Comparison of ENCODE assay signal across 12 cellular contexts in the genomic region with DNA sequence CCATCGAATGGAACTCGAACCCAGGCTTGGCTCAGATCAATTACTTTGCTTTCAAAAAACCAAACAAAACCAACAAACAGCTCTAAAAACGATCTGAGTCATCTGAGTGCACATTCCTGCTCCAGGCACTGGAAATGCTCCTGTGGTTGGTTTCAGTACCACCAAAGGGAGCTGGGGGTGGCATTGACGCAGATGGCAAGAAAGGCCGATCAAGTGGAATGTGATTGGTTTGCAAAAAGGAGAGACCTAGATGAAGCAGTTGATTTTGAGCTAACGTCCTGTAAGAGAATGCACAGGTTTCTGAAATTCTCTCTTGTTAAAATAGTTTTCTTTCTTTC. TPM values are rescaled to one million over a fixed set of nuclear protein-coding genes. Genes with fewer than 3 reads are reported as not detected.
DNase-seq lines count a peak whose midpoint lies in the region; ATAC-seq, FAIRE-seq and TF ChIP-seq lines count a peak whose summit lies in the region.
"Had no signal": no experiment of that assay in that cellular context is flagged by ENCODE, and none has a peak within 500 bp of the region (broad histone marks: within the 10 kb centered on the region; RNA-seq: fewer than 3 reads in every experiment).

No MANE protein-coding gene starts in this region.

- no peak for TF ChIP-seq CTCF in CD8-positive, alpha-beta T cell (IDR thresholded peaks at IDR 0.05)
- no peak for TF ChIP-seq CTCF in astrocyte (IDR thresholded peaks at IDR 0.05; ENCODE audit: insufficient read depth, low read depth, low read length)

- H3K9me3 Mint-ChIP-seq in CD8-positive, alpha-beta T cell = no peaks in the 10 kb centered on the region
- no peaks in the 10 kb centered on the region for H3K9me3 Mint-ChIP-seq in astrocyte (ENCODE audit: unreplicated experiment)
- no peaks in the 10 kb centered on the region for H3K9me3 Mint-ChIP-seq in naive thymus-derived CD8-positive, alpha-beta T cell
- H3K9me3 Mint-ChIP-seq: endodermal cell had no signal

- H3K4me3 ChIP-seq in CD8-positive, alpha-beta T cell (ENCODE audit: low read depth, low read length) = peak overlapping the region; percentile 63
- H3K4me3 ChIP-seq in HUES48 (ENCODE audit: low read depth, low read length) = peak overlapping the region; percentile 68
- H3K4me3 ChIP-seq in astrocyte (ENCODE audit: insufficient read depth, low read depth, low read length) = peak overlapping the region; percentile 9
- H3K4me3 ChIP-seq in HAP-1 = no peak overlapping the region
- H3K4me3 ChIP-seq: psoas muscle, SJCRH30 had no signal

- peaks cover 20% of the 10 kb centered on the region for H4K20me1 ChIP-seq in astrocyte (ENCODE audit: insufficient read depth, low read length)

- H3K4me1 Mint-ChIP-seq in CD8-positive, alpha-beta T cell (ENCODE audit: low read depth) = peaks cover 70% of the 10 kb centered on the region
- peaks cover 11% of the 10 kb centered on the region for H3K4me1 Mint-ChIP-seq in astrocyte (ENCODE audit: low read depth, unreplicated experiment)
- H3K4me1 Mint-ChIP-seq in naive thymus-derived CD8-positive, alpha-beta T cell = peaks cover 33 to 80% (median 76%) of the 10 kb centered on the region in 4 donors

- no peak for FAIRE-seq in astrocyte (lab: Jason Lieb, UNC)

- H3K27ac ChIP-seq in CD8-positive, alpha-beta T cell (ENCODE audit: low read depth, low read length) = peak overlapping the region; percentile 42
- H3K27ac ChIP-seq in HUES48 (ENCODE audit: low read depth, low read length) (no peak overlapping the region), astrocyte (ENCODE audit: low read depth, low read length) (peak overlapping the region; percentile 20)
- H3K27ac ChIP-seq: psoas muscle, SJCRH30 had no signal

- no peaks in the 10 kb centered on the region for H3K27me3 ChIP-seq in CD8-positive, alpha-beta T cell (ENCODE audit: insufficient read depth, low read length)
- H3K27me3 ChIP-seq in HUES48 (ENCODE audit: control insufficient read depth, insufficient read depth, low read length) (peaks cover 25% of the 10 kb centered on the region), astrocyte (ENCODE audit: insufficient read depth, low read length) (no peaks in the 10 kb centered on the region), HAP-1 (ENCODE audit: low read depth) (no peaks in the 10 kb centered on the region)
- H3K27me3 ChIP-seq: SJCRH30 had no signal

- peak overlapping the region; percentile 89 for H3K4me3 Mint-ChIP-seq in CD8-positive, alpha-beta T cell
- H3K4me3 Mint-ChIP-seq in astrocyte (ENCODE audit: unreplicated experiment) = peak overlapping the region; percentile 89
- peak overlapping the region; percentile 91 to 97 (median 94) for H3K4me3 Mint-ChIP-seq in naive thymus-derived CD8-positive, alpha-beta T cell

- CTCF ChIA-PET in CD8-positive, alpha-beta T cell (lab: Charles Lee) = interaction anchor here (0.6 to 2.8 kb wide), 16 partner anchors 9 to 184 kb away, joined by 3 to 17 read pairs (median 4); partner anchors contain the start of gene PIK3CD

- peaks cover 70% of the 10 kb centered on the region for H3K4me1 ChIP-seq in CD8-positive, alpha-beta T cell (ENCODE audit: insufficient read depth, low read length)
- H3K4me1 ChIP-seq in HUES48 (ENCODE audit: control insufficient read depth, insufficient read depth, low read length) = peaks cover 25% of the 10 kb centered on the region
- peaks cover 47% of the 10 kb centered on the region for H3K4me1 ChIP-seq in astrocyte (ENCODE audit: insufficient read depth, low read length)
- H3K4me1 ChIP-seq in HAP-1 = peaks cover 13% of the 10 kb centered on the region

- no peaks in the 10 kb centered on the region for H3K9me3 ChIP-seq in CD8-positive, alpha-beta T cell (ENCODE audit: low read length)
- H3K9me3 ChIP-seq in HUES48 (ENCODE audit: control insufficient read depth, insufficient read depth, low read length) (no peaks in the 10 kb centered on the region), astrocyte (ENCODE audit: insufficient read depth, low read depth, low read length) (no peaks in the 10 kb centered on the region), HAP-1 (no peaks in the 10 kb centered on the region)
- H3K9me3 ChIP-seq: psoas muscle, SJCRH30 had no signal

- H3K27ac Mint-ChIP-seq in CD8-positive, alpha-beta T cell = peak overlapping the region; percentile 93
- H3K27ac Mint-ChIP-seq in astrocyte (ENCODE audit: unreplicated experiment) = peak overlapping the region; percentile 91
- H3K27ac Mint-ChIP-seq in naive thymus-derived CD8-positive, alpha-beta T cell = peak overlapping the region; percentile 89 to 98 (median 93)

- H3K9ac ChIP-seq in HUES48 (ENCODE audit: low read depth, low read length) (no peak overlapping the region), astrocyte (ENCODE audit: low read length) (peak overlapping the region; percentile 79)

- ATAC-seq in CD8-positive, alpha-beta T cell = no peak
- peak; percentile 12 to 32 for ATAC-seq in naive thymus-derived CD8-positive, alpha-beta T cell
- ATAC-seq in GM19351 (IDR thresholded peaks at IDR 0.05; ENCODE audit: unreplicated experiment) = no peak
- no peak for ATAC-seq in GM18511 (IDR thresholded peaks at IDR 0.05; ENCODE audit: unreplicated experiment)
- ATAC-seq: psoas muscle had no signal

- peak overlapping the region; percentile 97 for H3K4me2 ChIP-seq in astrocyte (ENCODE audit: low read length)

- intact Hi-C loops in CD8-positive, alpha-beta T cell (cut with DNase I, micrococcal nuclease) = loop anchor here (2.0 kb wide), 3 partner anchors 16 to 26 kb away; no protein-coding TSS in a partner anchor

- POLR2A ChIA-PET in CD8-positive, alpha-beta T cell (lab: Charles Lee) = interaction anchor here (0.9 to 11.4 kb wide), 8 partner anchors 10 to 64 kb away, joined by 3 to 116 read pairs (median 6); partner anchors contain the start of gene PIK3CD
- POLR2A ChIA-PET in naive thymus-derived CD8-positive, alpha-beta T cell (lab: Charles Lee) = interaction anchor here (0.5 to 46.6 kb wide), 14 partner anchors 8 to 339 kb away, joined by 3 to 1258 read pairs (median 6); partner anchors contain the start of gene PIK3CD

- H3K27me3 Mint-ChIP-seq in CD8-positive, alpha-beta T cell (ENCODE audit: low read depth) = no peaks in the 10 kb centered on the region
- no peaks in the 10 kb centered on the region for H3K27me3 Mint-ChIP-seq in astrocyte (ENCODE audit: low read depth, unreplicated experiment)
- no peaks in the 10 kb centered on the region for H3K27me3 Mint-ChIP-seq in naive thymus-derived CD8-positive, alpha-beta T cell

- peaks cover 20% of the 10 kb centered on the region for H3K36me3 ChIP-seq in CD8-positive, alpha-beta T cell (ENCODE audit: insufficient read depth, low read length)
- no peaks in the 10 kb centered on the region for H3K36me3 ChIP-seq in HUES48 (ENCODE audit: control insufficient read depth, insufficient read depth, low read length)
- H3K36me3 ChIP-seq in astrocyte (ENCODE audit: insufficient read depth, low read length) = peaks cover 4% of the 10 kb centered on the region
- H3K36me3 ChIP-seq in HAP-1 (replicated peaks) = no peaks in the 10 kb centered on the region
- H3K36me3 ChIP-seq: SJCRH30 had no signal

- H3K36me3 Mint-ChIP-seq in CD8-positive, alpha-beta T cell = peaks cover 42% of the 10 kb centered on the region
- peaks cover 7% of the 10 kb centered on the region for H3K36me3 Mint-ChIP-seq in astrocyte (ENCODE audit: low read depth, unreplicated experiment)
- peaks cover 0 to 42% (median 9%) of the 10 kb centered on the region in 3 donors for H3K36me3 Mint-ChIP-seq in naive thymus-derived CD8-positive, alpha-beta T cell

- H2AFZ ChIP-seq in astrocyte (ENCODE audit: low read depth, low read length) = no peak overlapping the region

- peak in 2 of 7 experiments; percentile 55 to 76 for DNase-seq in CD8-positive, alpha-beta T cell
- DNase-seq in astrocyte (ENCODE audit: low read depth) (peak; percentile 74), HAP-1 (ENCODE audit: low spot score in 2 of 2) (no peak), medulla oblongata (ENCODE audit: extremely low spot score) (no peak)
- peak in 9 of 10 donors; percentile 27 to 70 (median 53) for DNase-seq in naive thymus-derived CD8-positive, alpha-beta T cell
- DNase-seq: NCI-H2171, psoas muscle, SJCRH30 had no signal

- H3K79me2 ChIP-seq in astrocyte (ENCODE audit: insufficient read depth, low read length) = peaks cover 21% of the 10 kb centered on the region

- in situ Hi-C loops in HAP-1 (cut with MboI; ENCODE audit: low sequenced_read_pairs) = no loop called here

RNA-seq across cellular contexts. Expression of gene PIK3CD, which starts 39.5 kb away (rescaled TPM):
- 100 to 1,000 TPM; 200 to 214 TPM for total RNA-seq in CD8-positive, alpha-beta T cell
- 25.9 and 29.5 TPM in 2 replicates for total RNA-seq in astrocyte
- total RNA-seq in naive thymus-derived CD8-positive, alpha-beta T cell = 100 to 1,000 TPM; 334 to 343 TPM
- 100 to 1,000 TPM in 1 of 3 donors, 10 to 100 TPM in 2; 56.8 to 166 (median 87.4) TPM for polyA plus RNA-seq in naive thymus-derived CD8-positive, alpha-beta T cell

Comparison
In these comparisons a context has a peak if more than half of its experiments do, and no peak if none do; other contexts are left out.
1. ATAC-seq: peak in naive thymus-derived CD8-positive, alpha-beta T cell (2 of 2); none in CD8-positive, alpha-beta T cell (single experiment), GM19351 (single experiment) and GM18511 (single experiment).
2. DNase-seq: peak in astrocyte (single experiment) and naive thymus-derived CD8-positive, alpha-beta T cell (9 of 10); none in HAP-1 (0 of 2) and medulla oblongata (single experiment).
3. Peak in every context shown above with its lines, with median percentiles within 50 percentile points of each other: H3K27ac Mint-ChIP-seq and H3K4me3 Mint-ChIP-seq.